Comparison of ENCODE assay signal across 1 cellular context in the genomic region with DNA sequence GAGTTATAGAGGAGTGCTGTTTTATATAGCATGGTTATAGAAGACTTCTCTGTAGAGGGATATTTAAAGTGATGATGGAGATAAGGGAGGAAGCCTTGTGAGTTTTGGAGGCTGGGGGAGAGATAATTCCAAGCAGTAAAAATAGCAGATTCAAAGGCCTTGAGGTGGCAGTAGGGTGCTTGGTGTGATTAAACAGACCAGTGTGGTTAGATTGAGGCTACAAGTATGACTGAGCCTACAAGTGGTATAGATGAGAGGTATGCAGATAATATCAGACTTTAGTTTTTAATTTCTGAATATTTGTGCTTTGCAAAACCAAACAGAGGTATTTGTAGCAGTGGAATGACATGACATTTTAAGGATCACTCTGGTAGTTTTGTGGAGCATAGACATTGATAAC.
A peak's percentile ranks its signal among the peaks of the same experiment; 100 is the strongest.
TF ChIP-seq lines count a peak whose summit lies in the region.

No MANE protein-coding gene starts in this region.

TF ChIP-seq in GM12878, 131 proteins besides CTCF, POLR2A, EP300 and RAD21:
- TF ChIP-seq BMI1 (IDR thresholded peaks at IDR 0.05; ENCODE audit: borderline replicate concordance) (no peak), CHD2 (IDR thresholded peaks at IDR 0.05; ENCODE audit: borderline replicate concordance, low read depth, low read length) (no peak), JUNB (IDR thresholded peaks at IDR 0.05) (0 out of 2 replicates have a peak, but pooled peaks have one; percentile 6), RUNX3 (IDR thresholded peaks at IDR 0.05; ENCODE audit: low read length) (peak; percentile 70), NR2F1 (conservative IDR thresholded peaks at IDR 0.05) (no peak), NBN (IDR thresholded peaks at IDR 0.05) (no peak), ZNF274 (IDR thresholded peaks at IDR 0.05; ENCODE audit: insufficient read depth, insufficient read length) (no peak), WRNIP1 (IDR thresholded peaks at IDR 0.05; ENCODE audit: borderline replicate concordance, low read depth, low read length) (no peak), STAT3 (IDR thresholded peaks at IDR 0.05; ENCODE audit: low read depth, low read length) (no peak), BHLHE40 (IDR thresholded peaks at IDR 0.05; ENCODE audit: borderline replicate concordance in 1 of 2, low read depth in 2 of 2, low read length in 1 of 2) (no peak), CBFB (IDR thresholded peaks at IDR 0.05; ENCODE audit: low read depth) (no peak), TARDBP (IDR thresholded peaks at IDR 0.05; ENCODE audit: borderline replicate concordance) (no peak), DPF2 (IDR thresholded peaks at IDR 0.05) (no peak), HDAC6 (IDR thresholded peaks at IDR 0.05; ENCODE audit: unreplicated experiment) (no peak), LARP7 (IDR thresholded peaks at IDR 0.05) (no peak), IRF4 (IDR thresholded peaks at IDR 0.05; ENCODE audit: low read depth, low read length) (0 out of 2 replicates have a peak, but pooled peaks have one; percentile 23), SMARCA5 (IDR thresholded peaks at IDR 0.05) (no peak)
- TF ChIP-seq, protein P1, sequence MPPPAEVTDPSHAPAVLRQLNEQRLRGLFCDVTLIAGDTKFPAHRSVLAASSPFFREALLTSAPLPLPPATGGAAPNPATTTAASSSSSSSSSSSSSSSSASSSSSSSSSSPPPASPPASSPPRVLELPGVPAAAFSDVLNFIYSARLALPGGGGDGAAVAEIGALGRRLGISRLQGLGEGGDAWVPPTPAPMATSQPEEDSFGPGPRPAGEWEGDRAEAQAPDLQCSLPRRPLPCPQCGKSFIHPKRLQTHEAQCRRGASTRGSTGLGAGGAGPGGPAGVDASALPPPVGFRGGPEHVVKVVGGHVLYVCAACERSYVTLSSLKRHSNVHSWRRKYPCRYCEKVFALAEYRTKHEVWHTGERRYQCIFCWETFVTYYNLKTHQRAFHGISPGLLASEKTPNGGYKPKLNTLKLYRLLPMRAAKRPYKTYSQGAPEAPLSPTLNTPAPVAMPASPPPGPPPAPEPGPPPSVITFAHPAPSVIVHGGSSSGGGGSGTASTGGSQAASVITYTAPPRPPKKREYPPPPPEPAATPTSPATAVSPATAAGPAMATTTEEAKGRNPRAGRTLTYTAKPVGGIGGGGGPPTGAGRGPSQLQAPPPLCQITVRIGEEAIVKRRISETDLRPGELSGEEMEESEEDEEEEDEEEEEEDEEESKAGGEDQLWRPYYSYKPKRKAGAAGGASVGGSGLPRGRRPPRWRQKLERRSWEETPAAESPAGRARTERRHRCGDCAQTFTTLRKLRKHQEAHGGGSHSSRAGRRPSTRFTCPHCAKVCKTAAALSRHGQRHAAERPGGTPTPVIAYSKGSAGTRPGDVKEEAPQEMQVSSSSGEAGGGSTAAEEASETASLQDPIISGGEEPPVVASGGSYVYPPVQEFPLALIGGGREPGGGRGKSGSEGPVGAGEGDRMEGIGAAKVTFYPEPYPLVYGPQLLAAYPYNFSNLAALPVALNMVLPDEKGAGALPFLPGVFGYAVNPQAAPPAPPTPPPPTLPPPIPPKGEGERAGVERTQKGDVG (CRISPR knock-in tag; IDR thresholded peaks at IDR 0.05): no peak
- TF ChIP-seq, protein P2, sequence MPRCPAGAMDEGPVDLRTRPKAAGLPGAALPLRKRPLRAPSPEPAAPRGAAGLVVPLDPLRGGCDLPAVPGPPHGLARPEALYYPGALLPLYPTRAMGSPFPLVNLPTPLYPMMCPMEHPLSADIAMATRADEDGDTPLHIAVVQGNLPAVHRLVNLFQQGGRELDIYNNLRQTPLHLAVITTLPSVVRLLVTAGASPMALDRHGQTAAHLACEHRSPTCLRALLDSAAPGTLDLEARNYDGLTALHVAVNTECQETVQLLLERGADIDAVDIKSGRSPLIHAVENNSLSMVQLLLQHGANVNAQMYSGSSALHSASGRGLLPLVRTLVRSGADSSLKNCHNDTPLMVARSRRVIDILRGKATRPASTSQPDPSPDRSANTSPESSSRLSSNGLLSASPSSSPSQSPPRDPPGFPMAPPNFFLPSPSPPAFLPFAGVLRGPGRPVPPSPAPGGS (IDR thresholded peaks at IDR 0.05; ENCODE audit: borderline replicate concordance, insufficient read depth, low read depth, low read length, poor library complexity, severe bottlenecking): no peak
- TF ChIP-seq, protein P3, sequence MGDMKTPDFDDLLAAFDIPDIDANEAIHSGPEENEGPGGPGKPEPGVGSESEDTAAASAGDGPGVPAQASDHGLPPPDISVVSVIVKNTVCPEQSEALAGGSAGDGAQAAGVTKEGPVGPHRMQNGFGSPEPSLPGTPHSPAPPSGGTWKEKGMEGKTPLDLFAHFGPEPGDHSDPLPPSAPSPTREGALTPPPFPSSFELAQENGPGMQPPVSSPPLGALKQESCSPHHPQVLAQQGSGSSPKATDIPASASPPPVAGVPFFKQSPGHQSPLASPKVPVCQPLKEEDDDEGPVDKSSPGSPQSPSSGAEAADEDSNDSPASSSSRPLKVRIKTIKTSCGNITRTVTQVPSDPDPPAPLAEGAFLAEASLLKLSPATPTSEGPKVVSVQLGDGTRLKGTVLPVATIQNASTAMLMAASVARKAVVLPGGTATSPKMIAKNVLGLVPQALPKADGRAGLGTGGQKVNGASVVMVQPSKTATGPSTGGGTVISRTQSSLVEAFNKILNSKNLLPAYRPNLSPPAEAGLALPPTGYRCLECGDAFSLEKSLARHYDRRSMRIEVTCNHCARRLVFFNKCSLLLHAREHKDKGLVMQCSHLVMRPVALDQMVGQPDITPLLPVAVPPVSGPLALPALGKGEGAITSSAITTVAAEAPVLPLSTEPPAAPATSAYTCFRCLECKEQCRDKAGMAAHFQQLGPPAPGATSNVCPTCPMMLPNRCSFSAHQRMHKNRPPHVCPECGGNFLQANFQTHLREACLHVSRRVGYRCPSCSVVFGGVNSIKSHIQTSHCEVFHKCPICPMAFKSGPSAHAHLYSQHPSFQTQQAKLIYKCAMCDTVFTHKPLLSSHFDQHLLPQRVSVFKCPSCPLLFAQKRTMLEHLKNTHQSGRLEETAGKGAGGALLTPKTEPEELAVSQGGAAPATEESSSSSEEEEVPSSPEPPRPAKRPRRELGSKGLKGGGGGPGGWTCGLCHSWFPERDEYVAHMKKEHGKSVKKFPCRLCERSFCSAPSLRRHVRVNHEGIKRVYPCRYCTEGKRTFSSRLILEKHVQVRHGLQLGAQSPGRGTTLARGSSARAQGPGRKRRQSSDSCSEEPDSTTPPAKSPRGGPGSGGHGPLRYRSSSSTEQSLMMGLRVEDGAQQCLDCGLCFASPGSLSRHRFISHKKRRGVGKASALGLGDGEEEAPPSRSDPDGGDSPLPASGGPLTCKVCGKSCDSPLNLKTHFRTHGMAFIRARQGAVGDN (IDR thresholded peaks at IDR 0.05): no peak
